Comparison of ENCODE assay signal across 23 cellular contexts in genomic region chr21:39690454-39690853, GRCh38. TPM values are rescaled to one million over a fixed set of nuclear protein-coding genes. Genes with fewer than 3 reads are reported as not detected.
"Had no signal": no experiment of that assay in that cellular context is flagged by ENCODE, and none has a peak within 500 bp of the region (broad histone marks: within the 10 kb centered on the region; RNA-seq: fewer than 3 reads in every experiment).

No MANE protein-coding gene starts in this region.

- H3K27me3 ChIP-seq: esophagus muscularis mucosa, gastrocnemius medialis, heart right ventricle, stomach, transverse colon had no signal

- H3K36me3 ChIP-seq: esophagus muscularis mucosa, gastrocnemius medialis, heart right ventricle, neutrophil, stomach, thoracic aorta, transverse colon had no signal

- DNase-seq: effector memory CD4-positive, alpha-beta T cell; gastrocnemius medialis; heart right ventricle; hypothalamus; islet precursor cell; mammary epithelial cell; mucosa of descending colon; naive thymus-derived CD8-positive, alpha-beta T cell; posterior cingulate gyrus; small intestine; stimulated activated CD4-positive, alpha-beta T cell treated with anti-CD3 and anti-CD28 coated beads, Interleukin-12 subunit alpha, Interleukin-12 subunit beta, amount 100 ng/mL, for 4 hours; stimulated activated naive CD4-positive, alpha-beta T cell; stomach; substantia nigra; transverse colon had no signal

- ATAC-seq: gastrocnemius medialis; heart right ventricle; left lobe of liver; mucosa of descending colon; naive thymus-derived CD8-positive, alpha-beta T cell had no signal

- H3K4me1 ChIP-seq: esophagus muscularis mucosa, gastrocnemius medialis, stomach had no signal

- H3K27ac Mint-ChIP-seq: naive thymus-derived CD8-positive, alpha-beta T cell had no signal

- FAIRE-seq: small intestine had no signal

- H3K4me1 Mint-ChIP-seq: naive thymus-derived CD8-positive, alpha-beta T cell had no signal

- H3K4me3 Mint-ChIP-seq: naive thymus-derived CD8-positive, alpha-beta T cell had no signal

- H3K36me3 Mint-ChIP-seq: naive thymus-derived CD8-positive, alpha-beta T cell had no signal

- H3K27ac ChIP-seq: epithelial cell of prostate, esophagus muscularis mucosa, gastrocnemius medialis, heart right ventricle, neutrophil, stomach, thoracic aorta, transverse colon had no signal

- H3K9me3 ChIP-seq: esophagus muscularis mucosa, gastrocnemius medialis, heart right ventricle, mucosa of descending colon, neutrophil, stomach, thoracic aorta, transverse colon had no signal

- H3K4me3 ChIP-seq: esophagus muscularis mucosa, gastrocnemius medialis, heart right ventricle, mucosa of descending colon, stomach, thoracic aorta, transverse colon had no signal

RNA-seq across cellular contexts. Expression of gene IGSF5, which starts 54.5 kb away (rescaled TPM):
- total RNA-seq: esophagus muscularis mucosa; fibroblast of villous mesenchyme; gastrocnemius medialis; left lobe of liver; naive thymus-derived CD8-positive, alpha-beta T cell; osteoblast; pulmonary artery endothelial cell; stomach; thoracic aorta had no signal
- polyA plus RNA-seq: mammary epithelial cell; naive thymus-derived CD8-positive, alpha-beta T cell had no signal
